Comparison of ENCODE assay signal across 17 cellular contexts in the genomic region with DNA sequence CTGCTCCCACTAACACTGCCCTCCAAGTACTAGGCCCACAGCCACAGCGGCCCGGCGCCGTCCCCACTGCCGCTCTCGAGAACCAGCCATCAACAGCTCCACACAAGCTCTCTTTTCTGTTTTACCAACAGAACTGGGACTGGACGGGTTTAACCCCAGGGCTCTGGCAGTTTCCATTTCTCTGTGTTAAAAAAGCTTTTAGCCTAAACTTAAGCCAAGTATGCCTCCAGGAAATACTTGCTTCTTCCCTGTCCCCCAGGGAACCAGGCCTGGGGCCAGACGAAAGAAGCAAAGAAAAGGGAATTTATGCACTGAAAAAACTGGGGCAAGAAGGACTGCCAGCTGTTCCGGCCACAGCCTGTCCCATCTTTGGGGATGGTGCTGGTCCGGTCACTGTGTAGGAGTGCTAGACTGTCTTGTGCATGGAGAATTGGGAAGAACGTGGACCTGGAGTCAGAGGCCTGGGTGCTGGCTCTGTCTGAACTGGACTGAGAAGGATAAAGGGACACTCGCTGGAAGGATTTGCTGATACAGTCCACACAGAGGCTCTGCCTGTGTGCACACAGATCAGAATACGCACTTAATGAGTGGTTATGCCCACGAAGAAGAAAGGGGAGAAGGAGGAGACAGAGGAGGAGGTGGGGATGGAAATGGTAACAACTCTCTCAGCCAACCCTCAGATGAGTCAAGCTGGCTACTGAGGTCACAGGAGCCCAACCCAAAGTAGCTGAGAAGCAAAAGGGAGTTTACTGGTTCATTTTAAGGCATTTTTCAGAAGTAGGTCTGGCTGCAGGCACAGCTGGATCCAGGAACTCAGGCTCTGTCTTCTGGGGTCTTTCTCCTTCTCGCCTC.
DNase-seq lines count a peak whose midpoint lies in the region; ATAC-seq lines count a peak whose summit lies in the region.
"Had no signal": no experiment of that assay in that cellular context is flagged by ENCODE, and none has a peak within 500 bp of the region (broad histone marks: within the 10 kb centered on the region; RNA-seq: fewer than 3 reads in every experiment).

No MANE protein-coding gene starts in this region.

- ATAC-seq in right cardiac atrium (peak; percentile 57 to 67), GM21786 (IDR thresholded peaks at IDR 0.05; ENCODE audit: unreplicated experiment) (no peak)
- ATAC-seq: activated naive CD4-positive, alpha-beta T cell treated with anti-CD3 and anti-CD28 coated beads, Interleukin-2, amount 50 U/mL, for 72 hours; stimulated activated naive CD8-positive, alpha-beta T cell treated with anti-CD3 and anti-CD28 coated beads, Interleukin-15, amount 100 ng/mL, for 72 hours had no signal

- peaks cover 2% of the 10 kb centered on the region for H3K4me1 ChIP-seq in right cardiac atrium (ENCODE audit: control insufficient read depth, insufficient read depth, low read length)
- H3K4me1 ChIP-seq: colonic mucosa had no signal

- WGBS in right cardiac atrium = 57% methylated on average over 15 of the region's 15 CpGs

- no peaks in the 10 kb centered on the region for H3K27me3 ChIP-seq in right cardiac atrium (ENCODE audit: control insufficient read depth, insufficient read depth)
- H3K27me3 ChIP-seq: colonic mucosa had no signal

- H3K4me3 ChIP-seq in right cardiac atrium (ENCODE audit: low read length) = no peak overlapping the region
- H3K4me3 ChIP-seq: colonic mucosa, lung had no signal

- intact Hi-C loops in right cardiac atrium (cut with DNase I) = no loop called here

- H3K9me3 ChIP-seq in right cardiac atrium (ENCODE audit: control insufficient read depth, low read length) = no peaks in the 10 kb centered on the region
- H3K9me3 ChIP-seq: colonic mucosa had no signal

- H3K27ac ChIP-seq in right cardiac atrium (ENCODE audit: low read length) = peak overlapping the region; percentile 11
- H3K27ac ChIP-seq: colonic mucosa had no signal

- peak; percentile 18 for DNase-seq in GM04503 (ENCODE audit: low read depth)
- DNase-seq in cerebellar cortex (ENCODE audit: low spot score) = peak; percentile 20
- DNase-seq in right cardiac atrium = peak; percentile 42 to 76 (median 71)
- DNase-seq in stromal cell of bone marrow (ENCODE audit: low read depth) = peak; percentile 55
- DNase-seq in activated effector memory CD4-positive, alpha-beta T cell treated with anti-CD3 and anti-CD28 coated beads, Interleukin-2, amount 50 U/mL, for 16 hours = no peak
- DNase-seq in stimulated activated CD8-positive, alpha-beta memory T cell treated with anti-CD3 and anti-CD28 coated beads, Interleukin-4, amount 100 ng/mL, for 48 hours = no peak
- DNase-seq in kidney tubule cell (ENCODE audit: low spot score) = no peak
- DNase-seq: activated CD4-positive, CD25-positive, alpha-beta regulatory T cell treated with anti-CD3 and anti-CD28 coated beads, Interleukin-2, amount 50 U/mL, for 72 hours; colonic mucosa; DMS53; Kasumi-1; NCI-H2081 treated with DMSO at 0.1 percent for 48 hours; NCI-H82; stimulated activated naive CD8-positive, alpha-beta T cell treated with anti-CD3 and anti-CD28 coated beads, Interleukin-15, amount 100 ng/mL, for 72 hours had no signal

Comparison
In these comparisons a context has a peak if more than half of its experiments do, and no peak if none do; other contexts are left out.
1. DNase-seq: peak in GM04503 (single experiment), cerebellar cortex (single experiment), right cardiac atrium (3 of 3) and stromal cell of bone marrow (single experiment); none in activated effector memory CD4-positive, alpha-beta T cell treated with anti-CD3 and anti-CD28 coated beads, Interleukin-2, amount 50 U/mL, for 16 hours (single experiment), stimulated activated CD8-positive, alpha-beta memory T cell treated with anti-CD3 and anti-CD28 coated beads, Interleukin-4, amount 100 ng/mL, for 48 hours (single experiment) and kidney tubule cell (single experiment).